8 cellular contexts compared by ENCODE assay signal in the genomic region with DNA sequence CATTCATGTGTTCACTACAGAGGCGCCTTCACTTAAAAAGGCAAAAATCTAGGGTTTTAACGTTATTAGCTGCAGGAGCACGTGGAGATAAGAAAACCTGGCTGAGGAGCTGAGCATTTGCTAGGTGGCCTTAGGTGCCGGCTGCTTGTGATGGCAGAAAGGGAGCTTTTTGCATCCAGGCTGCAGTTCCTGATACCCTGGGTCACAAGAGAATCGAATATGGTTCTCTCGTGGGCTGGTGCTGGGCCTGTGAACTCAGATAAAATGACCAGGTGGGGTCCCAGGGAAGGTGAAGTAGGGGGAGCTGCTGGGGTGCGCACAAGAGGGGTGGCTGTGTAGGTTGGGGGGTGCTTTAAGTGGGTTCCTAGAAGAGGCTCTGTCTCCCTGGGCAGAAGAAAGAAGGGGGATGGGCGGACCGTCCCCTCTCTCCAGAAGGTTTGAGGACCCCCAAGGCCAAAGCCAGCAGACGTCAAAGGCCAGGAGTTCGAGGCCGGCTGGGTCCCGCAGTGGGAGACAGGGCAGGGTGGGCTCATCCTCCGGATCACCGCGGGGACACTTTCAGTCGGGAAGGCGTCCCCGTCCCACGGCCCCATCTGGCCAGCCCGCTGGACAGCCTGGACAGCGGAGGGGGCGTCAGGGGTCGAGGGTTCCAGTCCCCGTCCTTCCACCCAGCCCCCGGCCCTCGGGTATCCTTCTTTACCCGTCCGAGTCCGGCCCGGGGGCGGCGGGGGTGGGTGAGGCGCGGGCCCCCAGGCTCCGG. TPM values are rescaled to one million over a fixed set of nuclear protein-coding genes. Genes with fewer than 3 reads are reported as not detected.
DNase-seq lines count a peak whose midpoint lies in the region; ATAC-seq and TF ChIP-seq lines count a peak whose summit lies in the region.

No MANE protein-coding gene starts in this region.

- H4K20me1 ChIP-seq in smooth muscle cell (ENCODE audit: low read depth) = peaks cover 21% of the 10 kb centered on the region

- H3K4me2 ChIP-seq in smooth muscle cell = peak overlapping the region; percentile 90

- peaks cover 34% of the 10 kb centered on the region for H3K4me1 Mint-ChIP-seq in activated naive CD4-positive, alpha-beta T cell treated with anti-CD3 and anti-CD28 coated beads, Interleukin-2, amount 50 U/mL, for 24 hours

- no peaks in the 10 kb centered on the region for H3K36me3 Mint-ChIP-seq in activated naive CD4-positive, alpha-beta T cell treated with anti-CD3 and anti-CD28 coated beads, Interleukin-2, amount 50 U/mL, for 24 hours

- H3K4me3 Mint-ChIP-seq in activated naive CD4-positive, alpha-beta T cell treated with anti-CD3 and anti-CD28 coated beads, Interleukin-2, amount 50 U/mL, for 24 hours = peak overlapping the region; percentile 79

- no peak for ATAC-seq in HG03139 (IDR thresholded peaks at IDR 0.05; ENCODE audit: unreplicated experiment)

- TF ChIP-seq CTCF in smooth muscle cell (IDR thresholded peaks at IDR 0.05; ENCODE audit: borderline replicate concordance, insufficient read depth, poor library complexity, severe bottlenecking) = no peak

- peak overlapping the region; percentile 87 for H3K27ac Mint-ChIP-seq in activated naive CD4-positive, alpha-beta T cell treated with anti-CD3 and anti-CD28 coated beads, Interleukin-2, amount 50 U/mL, for 24 hours

- DNase-seq in iPS DF 6.9 (ENCODE audit: low read depth, low spot score) (no peak), smooth muscle cell (lab: John Stamatoyannopoulos, UW; ENCODE audit: unreplicated experiment) (no peak), NOMO-1 treated with DMSO at 0.1 percent for 48 hours (lab: John Stamatoyannopoulos, UW; ENCODE audit: unreplicated experiment) (no peak), islet precursor cell (no peak), SW 1271 (lab: John Stamatoyannopoulos, UW) (no peak)

- H2AFZ ChIP-seq in smooth muscle cell (ENCODE audit: low read depth) = no peak overlapping the region

- no peaks in the 10 kb centered on the region for H3F3A ChIP-seq in smooth muscle cell (ENCODE audit: low read depth)

- peak overlapping the region; percentile 33; the same call in 1 of the 2 replicates for H3K27ac ChIP-seq in HUES64 (ENCODE audit: low read depth, low read length)
- H3K27ac ChIP-seq in iPS DF 6.9 (ENCODE audit: low read length) = no peak overlapping the region
- peak overlapping the region; percentile 80 for H3K27ac ChIP-seq in smooth muscle cell (ENCODE audit: low read depth)

- H3K4me1 ChIP-seq in HUES64 (ENCODE audit: insufficient read depth, low read length) (peaks cover 26% of the 10 kb centered on the region), iPS DF 6.9 (ENCODE audit: control insufficient read depth, insufficient read depth, low read length) (peaks cover 4% of the 10 kb centered on the region; the same call in 1 of the 2 replicates), smooth muscle cell (ENCODE audit: low read depth) (peaks cover 25% of the 10 kb centered on the region)

- no peaks in the 10 kb centered on the region for H3K27me3 Mint-ChIP-seq in activated naive CD4-positive, alpha-beta T cell treated with anti-CD3 and anti-CD28 coated beads, Interleukin-2, amount 50 U/mL, for 24 hours

- peaks cover 3% of the 10 kb centered on the region; the same call in 1 of the 2 replicates for H3K27me3 ChIP-seq in HUES64 (ENCODE audit: insufficient read depth, low read length)
- no peaks in the 10 kb centered on the region for H3K27me3 ChIP-seq in iPS DF 6.9 (ENCODE audit: control insufficient read depth, insufficient read depth, low read length)
- no peaks in the 10 kb centered on the region for H3K27me3 ChIP-seq in smooth muscle cell (ENCODE audit: low read depth)

- peaks cover 39% of the 10 kb centered on the region for H3K79me2 ChIP-seq in smooth muscle cell (ENCODE audit: low read depth)

- no peaks in the 10 kb centered on the region for H3K9me3 Mint-ChIP-seq in activated naive CD4-positive, alpha-beta T cell treated with anti-CD3 and anti-CD28 coated beads, Interleukin-2, amount 50 U/mL, for 24 hours

- H3K4me3 ChIP-seq in HUES64 (ENCODE audit: low read length) = peak overlapping the region; percentile 60
- H3K4me3 ChIP-seq in iPS DF 6.9 (ENCODE audit: low read length) = peak overlapping the region; percentile 75; the same call in 1 of the 2 replicates
- H3K4me3 ChIP-seq in smooth muscle cell = peak overlapping the region; percentile 59

- H3K36me3 ChIP-seq in HUES64 (ENCODE audit: insufficient read depth, low read length) = no peaks in the 10 kb centered on the region
- no peaks in the 10 kb centered on the region for H3K36me3 ChIP-seq in iPS DF 6.9 (ENCODE audit: control insufficient read depth, insufficient read depth, low read length)
- no peaks in the 10 kb centered on the region for H3K36me3 ChIP-seq in smooth muscle cell (ENCODE audit: low read depth)

- WGBS in HUES64 = 19% methylated on average over 36 of the region's 36 CpGs
- WGBS in iPS DF 6.9 (ENCODE audit: insufficient coverage, insufficient read length) = no CpG with 5 or more reads among the region's 36 CpGs
- 47% methylated on average over 12 of the region's 36 CpGs for WGBS in smooth muscle cell (ENCODE audit: low lambda C conversion rate)

- H3K9ac ChIP-seq in HUES64 (ENCODE audit: low read depth, low read length) (peak overlapping the region; percentile 63), smooth muscle cell (ENCODE audit: low read depth) (peak overlapping the region; percentile 87)

- H3K9me3 ChIP-seq in HUES64 (ENCODE audit: insufficient read depth, low read depth, low read length) (no peaks in the 10 kb centered on the region), iPS DF 6.9 (ENCODE audit: control insufficient read depth, insufficient read depth, low read length) (no peaks in the 10 kb centered on the region), smooth muscle cell (replicated peaks; ENCODE audit: low read depth) (no peaks in the 10 kb centered on the region)

RNA-seq across cellular contexts. Expression of gene CMIP, which starts 0.7 kb away (rescaled TPM):
- 23.9 TPM for polyA plus RNA-seq in HUES64 (2013, experiment 1 of 2)
- 30.1 TPM for polyA plus RNA-seq in HUES64 (2013, experiment 2 of 2)
- 22.5 and 44.5 TPM in 2 replicates for total RNA-seq in smooth muscle cell
- 2.5 and 9.4 TPM in 2 replicates for polyA plus RNA-seq in smooth muscle cell
